ENCODE assay signal across 1 cellular context in genomic region chr5:177363565-177363964, GRCh38.
A peak's percentile ranks its signal among the peaks of the same experiment; 100 is the strongest.
TF ChIP-seq lines count a peak whose summit lies in the region.

No MANE protein-coding gene starts in this region.

TF ChIP-seq in K562, 482 proteins besides CTCF, POLR2A, EP300 and RAD21 (continued from another document and continues in another):
- TF ChIP-seq GTF2B (IDR thresholded peaks at IDR 0.05; ENCODE audit: extremely low read depth, insufficient read length) (no peak), LARP7 (IDR thresholded peaks at IDR 0.05) (no peak), NFE2L1 (tag; IDR thresholded peaks at IDR 0.05; ENCODE audit: borderline replicate concordance, low read depth) (no peak), CEBPG (CRISPR knock-in tag; IDR thresholded peaks at IDR 0.05) (no peak), CEBPG (tag; conservative IDR thresholded peaks at IDR 0.05 in 1 of 2, IDR thresholded peaks at IDR 0.05 in 1 of 2) (no peak), ZNF224 (CRISPR knock-in tag; IDR thresholded peaks at IDR 0.05) (no peak), FOSL1 (tag; conservative IDR thresholded peaks at IDR 0.05) (peak; percentile 4; the same call in 1 of the 2 replicates), GTF2A2 (tag; IDR thresholded peaks at IDR 0.05) (no peak), FIP1L1 (IDR thresholded peaks at IDR 0.05; ENCODE audit: low read depth, low read length, poor library complexity, severe bottlenecking) (no peak), PKNOX1 (IDR thresholded peaks at IDR 0.05) (no peak), CC2D1A (IDR thresholded peaks at IDR 0.05) (peak; percentile 53; the same call in 1 of the 2 replicates), TFE3 (CRISPR knock-in tag; IDR thresholded peaks at IDR 0.05) (no peak), FOXK2 (conservative IDR thresholded peaks at IDR 0.05 in 1 of 2, IDR thresholded peaks at IDR 0.05 in 1 of 2; ENCODE audit: low read depth in 2 of 2) (no peak), HNRNPH1 (optimal IDR thresholded peaks at IDR 0.05; ENCODE audit: low read depth, low read length) (no peak), SREBF2 (CRISPR knock-in tag; IDR thresholded peaks at IDR 0.05) (no peak), HDGF (IDR thresholded peaks at IDR 0.05) (peak; percentile 86), FOXP1 (CRISPR knock-in tag; IDR thresholded peaks at IDR 0.05) (no peak), XRCC5 (IDR thresholded peaks at IDR 0.05; ENCODE audit: low read depth, low read length) (0 out of 2 replicates have a peak, but pooled peaks have one; percentile 38), CHD4 (IDR thresholded peaks at IDR 0.05; ENCODE audit: insufficient read depth, insufficient replicate concordance, low read depth, low read length, poor library complexity, severe bottlenecking) (peak; percentile 91), ZBTB17 (CRISPR knock-in tag; IDR thresholded peaks at IDR 0.05) (no peak), ZNF316 (IDR thresholded peaks at IDR 0.05) (no peak), CEBPZ (IDR thresholded peaks at IDR 0.05; ENCODE audit: borderline replicate concordance, low read depth, low read length) (no peak), MXI1 (IDR thresholded peaks at IDR 0.05; ENCODE audit: low read depth, low read length) (no peak), CBX1 (IDR thresholded peaks at IDR 0.05; ENCODE audit: low read depth) (peak; percentile 75), PCBP1 (IDR thresholded peaks at IDR 0.05; ENCODE audit: low read depth, low read length, poor library complexity, severe bottlenecking) (no peak), ARID4B (CRISPR knock-in tag; IDR thresholded peaks at IDR 0.05) (no peak), RBM17 (IDR thresholded peaks at IDR 0.05; ENCODE audit: borderline replicate concordance, low read depth, low read length) (no peak), USF2 (CRISPR knock-in tag; IDR thresholded peaks at IDR 0.05) (no peak), EGR1 (conservative IDR thresholded peaks at IDR 0.05) (no peak), USF1 (CRISPR knock-in tag; IDR thresholded peaks at IDR 0.05) (no peak), ZNF639 (CRISPR knock-in tag; conservative IDR thresholded peaks at IDR 0.05 in 1 of 2, IDR thresholded peaks at IDR 0.05 in 1 of 2) (no peak), ARNT (IDR thresholded peaks at IDR 0.05) (peak; percentile 41 to 86; a peak in 1 of 4 replicates), CBFB (CRISPR knock-in tag; IDR thresholded peaks at IDR 0.05) (no peak), ETS1 (conservative IDR thresholded peaks at IDR 0.05; ENCODE audit: control insufficient read depth, low read depth, low read length) (no peak), PHF20 (IDR thresholded peaks at IDR 0.05; ENCODE audit: partially characterized antibody) (peak; percentile 26), KHSRP (IDR thresholded peaks at IDR 0.05) (no peak), FUS (optimal IDR thresholded peaks at IDR 0.05; ENCODE audit: low read depth, low read length) (no peak), CCNT2 (IDR thresholded peaks at IDR 0.05; ENCODE audit: borderline replicate concordance, extremely low read depth, insufficient read length, low read depth, low read length) (no peak), SLC30A9 (CRISPR knock-in tag; IDR thresholded peaks at IDR 0.05) (no peak)
